ENCODE assay signal across 1 cellular context in the genomic region with DNA sequence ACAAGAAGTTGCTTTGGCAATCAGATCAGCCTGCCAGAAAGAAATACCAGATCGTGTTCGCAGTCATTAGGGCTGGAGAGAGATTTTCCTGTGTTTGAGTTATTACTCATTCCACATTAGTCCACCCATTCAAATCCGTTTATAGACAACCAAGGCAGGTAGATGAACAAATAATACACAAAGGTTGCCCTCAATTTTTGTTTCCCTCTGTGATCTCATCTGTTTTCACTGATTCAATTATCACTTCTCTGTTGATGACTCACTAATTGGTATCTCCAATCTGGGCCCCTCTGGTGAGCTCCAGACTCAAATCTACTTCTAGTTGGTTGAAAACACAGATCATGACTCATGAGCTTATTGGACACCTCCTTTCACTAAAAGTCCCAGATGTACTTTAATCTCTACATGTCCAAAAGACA.
TF ChIP-seq lines count a peak whose summit lies in the region.

No MANE protein-coding gene starts in this region.

TF ChIP-seq in endothelial cell of umbilical vein, 7 proteins besides CTCF, POLR2A, EP300 and RAD21 (continued from another document):
- peak; percentile 25 for TF ChIP-seq JUN (IDR thresholded peaks at IDR 0.05; ENCODE audit: borderline replicate concordance, insufficient read depth, insufficient read length, low read depth)
- TF ChIP-seq, protein P1, sequence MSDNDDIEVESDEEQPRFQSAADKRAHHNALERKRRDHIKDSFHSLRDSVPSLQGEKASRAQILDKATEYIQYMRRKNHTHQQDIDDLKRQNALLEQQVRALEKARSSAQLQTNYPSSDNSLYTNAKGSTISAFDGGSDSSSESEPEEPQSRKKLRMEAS (IDR thresholded peaks at IDR 0.05; ENCODE audit: insufficient read depth, insufficient read length) = no peak
- TF ChIP-seq POLR2AphosphoS5 (IDR thresholded peaks at IDR 0.05; ENCODE audit: insufficient read depth, low read depth, low read length) = no peak
